ENCODE assay signal across 25 cellular contexts in genomic region chr9:93967020-93967803, GRCh38. TPM values are rescaled to one million over a fixed set of nuclear protein-coding genes. Genes with fewer than 3 reads are reported as not detected.
A peak's percentile ranks its signal among the peaks of the same experiment; 100 is the strongest.
DNase-seq lines count a peak whose midpoint lies in the region; FAIRE-seq and TF ChIP-seq lines count a peak whose summit lies in the region.
"Had no signal": no experiment of that assay in that cellular context is flagged by ENCODE, and none has a peak within 500 bp of the region (broad histone marks: within the 10 kb centered on the region; RNA-seq: fewer than 3 reads in every experiment).

No MANE protein-coding gene starts in this region.

- H2BK5ac ChIP-seq in H1 (ENCODE audit: low read depth, low read length): no peak overlapping the region

- H2BK12ac ChIP-seq in H1 (ENCODE audit: low read depth, low read length): peak overlapping the region; percentile 33; the same call in 1 of the 2 replicates

- H2BK120ac ChIP-seq in H1 (replicated peaks; ENCODE audit: low read depth, low read length): no peak overlapping the region

- no peak overlapping the region for H2AK5ac ChIP-seq in H1 (ENCODE audit: low read depth, low read length)

- H3K27me3 ChIP-seq in H1 (replicated peaks in 1 of 4; ENCODE audit: control insufficient read depth in 3 of 4, extremely low read depth in 1 of 4, insufficient read depth in 3 of 4, low read length in 3 of 4): peaks cover 0 to 7% (median 4%) of the 10 kb centered on the region in 4 experiments; a peak in 5 of 7 replicates
- no peaks in the 10 kb centered on the region for H3K27me3 ChIP-seq in osteoblast (ENCODE audit: insufficient read depth, low read length)
- H3K27me3 ChIP-seq in Caco-2 (replicated peaks; ENCODE audit: control insufficient read depth, insufficient read depth, low read length): no peaks in the 10 kb centered on the region
- H3K27me3 ChIP-seq: BE2C, MG63, SJSA1 had no signal

- no peak overlapping the region for H3K23ac ChIP-seq in H1 (ENCODE audit: insufficient read length)

- no peaks in the 10 kb centered on the region for H3K36me3 Mint-ChIP-seq in Caco-2 (ENCODE audit: insufficient read depth, unreplicated experiment)
- H3K36me3 Mint-ChIP-seq: CD4-positive, alpha-beta memory T cell had no signal

- no peaks in the 10 kb centered on the region for H3K79me1 ChIP-seq in H1 (ENCODE audit: low read depth, low read length)

- H3K27ac Mint-ChIP-seq in Caco-2 (ENCODE audit: unreplicated experiment): no peak overlapping the region
- H3K27ac Mint-ChIP-seq: CD4-positive, alpha-beta memory T cell had no signal

- H3K56ac ChIP-seq in H1 (replicated peaks; ENCODE audit: insufficient read length, low read depth, low read length): no peak overlapping the region

- H2BK20ac ChIP-seq in H1 (ENCODE audit: low read length): no peak overlapping the region

- H3K4me2 ChIP-seq in H1 (ENCODE audit: insufficient read depth in 1 of 2, low read depth in 2 of 2, low read length in 2 of 2) (no peak overlapping the region), osteoblast (ENCODE audit: insufficient read depth, low read length) (no peak overlapping the region)

- BruUV-seq in Caco-2 (replicated peaks; lab: Mats Ljungman, UMichigan): no TSS peak

- H2BK15ac ChIP-seq in H1 (ENCODE audit: low read length): no peak overlapping the region

- no peaks in the 10 kb centered on the region for H3K4me1 ChIP-seq in H1 (replicated peaks in 1 of 4; ENCODE audit: control insufficient read depth in 3 of 4, insufficient read depth in 4 of 4, low read length in 3 of 4)
- peaks cover 7% of the 10 kb centered on the region for H3K4me1 ChIP-seq in osteoblast (ENCODE audit: insufficient read depth, low read length)
- H3K4me1 ChIP-seq in Caco-2: no peaks in the 10 kb centered on the region
- H3K4me1 ChIP-seq: BE2C had no signal

- intact Hi-C loops in Caco-2 (cut with micrococcal nuclease; ENCODE audit: unreplicated experiment): no loop called here

- peak; percentile 21 for DNase-seq in NCI-H2196 (lab: John Stamatoyannopoulos, UW; ENCODE audit: unreplicated experiment)
- no peak for DNase-seq in NCI-H2196 treated with DMSO at 0.1 percent for 48 hours (lab: John Stamatoyannopoulos, UW; ENCODE audit: unreplicated experiment)
- DNase-seq in GM12891 (ENCODE audit: insufficient read length, low spot score): peak; percentile 5
- no peak for DNase-seq in H1 (ENCODE audit: low read depth in 1 of 2, low spot score in 2 of 2)
- peak; percentile 63 for DNase-seq in osteoblast (ENCODE audit: insufficient read length, low spot score, missing footprints)
- DNase-seq in Caco-2: no peak
- no peak for DNase-seq in C1 segment of cervical spinal cord (lab: John Stamatoyannopoulos, UW)
- DNase-seq in SW 1271 (lab: John Stamatoyannopoulos, UW): no peak
- DNase-seq: BE2C; CD4-positive, alpha-beta memory T cell; GOT3; Karpas-422; MG63; NCI-H1092; NCI-H146; NCI-H2107; NCI-H446; NCI-H69; OCI-M1; RPMI8226 had no signal

- TF ChIP-seq POLR2A in GM12891 (IDR thresholded peaks at IDR 0.05; ENCODE audit: low read depth, low read length): no peak
- no peak for TF ChIP-seq POLR2A in H1 (IDR thresholded peaks at IDR 0.05; ENCODE audit: control extremely low read depth in 1 of 2, low read depth in 2 of 2, low read length in 2 of 2)

- H3K27ac ChIP-seq in H1 (ENCODE audit: low read depth, low read length) (no peak overlapping the region), osteoblast (ENCODE audit: low read depth, low read length) (no peak overlapping the region)
- H3K27ac ChIP-seq: 22Rv1, SJSA1 had no signal

- no peak overlapping the region for H3K9ac ChIP-seq in H1 (replicated peaks in 1 of 4; ENCODE audit: extremely low read depth in 1 of 4, low read depth in 3 of 4, low read length in 3 of 4)

- H3K27me3 Mint-ChIP-seq in Caco-2 (ENCODE audit: insufficient read depth, unreplicated experiment): no peaks in the 10 kb centered on the region

- H3K4me3 ChIP-seq in H1 (ENCODE audit: extremely low read depth in 1 of 4, insufficient read depth in 2 of 4, low read depth in 3 of 4, low read length in 4 of 4) (no peak overlapping the region), osteoblast (ENCODE audit: insufficient read depth, low read length) (no peak overlapping the region), Caco-2 (ENCODE audit: low read depth, low read length) (no peak overlapping the region)
- H3K4me3 ChIP-seq: GM12878, MG63, SJSA1 had no signal

- H3K18ac ChIP-seq in H1 (ENCODE audit: extremely low read depth, low read length): no peak overlapping the region

- H4K20me1 ChIP-seq in H1 (replicated peaks in 1 of 2; ENCODE audit: control insufficient read depth in 1 of 2, insufficient read depth in 2 of 2, low read length in 2 of 2): no peaks in the 10 kb centered on the region
- H4K20me1 ChIP-seq in osteoblast (ENCODE audit: insufficient read depth, low read length): no peaks in the 10 kb centered on the region

- H2AFZ ChIP-seq in H1 (ENCODE audit: low read length): no peak overlapping the region
- H2AFZ ChIP-seq in osteoblast (ENCODE audit: low read length): no peak overlapping the region

- no peak overlapping the region for H3K14ac ChIP-seq in H1 (ENCODE audit: insufficient read length)

- FAIRE-seq in GM12891 (lab: Jason Lieb, UNC) (no peak), H1 (lab: Jason Lieb, UNC) (no peak)
- FAIRE-seq: GM12878 had no signal

- H4K91ac ChIP-seq in H1 (replicated peaks; ENCODE audit: insufficient read length, low read length): no peak overlapping the region

- H3K36me3 ChIP-seq in H1 (ENCODE audit: control insufficient read depth in 2 of 4, insufficient read depth in 4 of 4, low read length in 3 of 4) (no peaks in the 10 kb centered on the region), osteoblast (ENCODE audit: insufficient read depth, low read length) (no peaks in the 10 kb centered on the region), Caco-2 (ENCODE audit: control insufficient read depth, insufficient read depth, low read length) (no peaks in the 10 kb centered on the region)
- H3K36me3 ChIP-seq: BE2C, MG63, SJSA1 had no signal

- CTCF ChIA-PET in H1 (lab: Charles Lee; ENCODE audit: partially characterized antibody) (interaction anchor here (0.9 to 11.8 kb wide), 10 partner anchors 10 to 774 kb away, joined by 3 to 146 read pairs (median 10); no protein-coding TSS in a partner anchor), Caco-2 (lab: Charles Lee) (no interaction called here)

- no peak for TF ChIP-seq RAD21 in H1 (IDR thresholded peaks at IDR 0.05 in 1 of 2, conservative IDR thresholded peaks at IDR 0.05 in 1 of 2; ENCODE audit: low read depth in 2 of 2, low read length in 2 of 2)

- TF ChIP-seq CTCF in H1 (IDR thresholded peaks at IDR 0.05; ENCODE audit: control extremely low read depth in 1 of 3, insufficient read depth in 1 of 3, low read depth in 1 of 3, low read length in 3 of 3) (no peak), osteoblast (IDR thresholded peaks at IDR 0.05; ENCODE audit: extremely low read depth, low read depth, low read length) (no peak), Caco-2 (IDR thresholded peaks at IDR 0.05; ENCODE audit: insufficient read depth in 1 of 2, low read depth in 1 of 2, low read length in 1 of 2, severe bottlenecking in 1 of 2, unreplicated experiment in 1 of 2) (no peak)

- POLR2A ChIA-PET in H1 (lab: Charles Lee; ENCODE audit: partially characterized antibody) (no interaction called here), Caco-2 (lab: Charles Lee) (no interaction called here)

- H3K4me1 Mint-ChIP-seq in Caco-2 (ENCODE audit: low read depth, unreplicated experiment): no peaks in the 10 kb centered on the region

- H3K9me3 ChIP-seq in H1 (ENCODE audit: insufficient read depth in 2 of 2, low read depth in 1 of 2, low read length in 1 of 2) (peaks cover 4 to 5% of the 10 kb centered on the region in 2 experiments; a peak in 1 of 4 replicates), osteoblast (ENCODE audit: low read depth, low read length) (no peaks in the 10 kb centered on the region), Caco-2 (no peaks in the 10 kb centered on the region)
- H3K9me3 ChIP-seq: BE2C, MG63, SJSA1 had no signal

- no peaks in the 10 kb centered on the region for H3K9me3 Mint-ChIP-seq in Caco-2 (ENCODE audit: unreplicated experiment)

- H3K4ac ChIP-seq in H1 (replicated peaks; ENCODE audit: insufficient read length, low read depth, low read length): no peak overlapping the region

- TF ChIP-seq EP300 in H1 (IDR thresholded peaks at IDR 0.05; ENCODE audit: borderline replicate concordance in 1 of 2, low read depth in 2 of 2, low read length in 2 of 2): no peak

- H3K23me2 ChIP-seq in H1 (ENCODE audit: low read depth, low read length): no peaks in the 10 kb centered on the region; the same call in 1 of the 2 replicates

- 93% methylated on average over 11 of the region's 13 CpGs; no CpG with 5 or more reads in 1 of the 2 experiments for WGBS in H1 (ENCODE audit: extremely low coverage in 1 of 2, insufficient coverage in 1 of 2, insufficient read length in 1 of 2, insufficient replicate concordance in 2 of 2, low coverage in 1 of 2, low lambda C conversion rate in 2 of 2, missing lambda C conversion rate in 1 of 2), 2 experiments

- H4K8ac ChIP-seq in H1 (ENCODE audit: extremely low read depth, insufficient read depth, low read length): no peak overlapping the region

- H3K4me3 Mint-ChIP-seq in Caco-2 (ENCODE audit: unreplicated experiment): no peak overlapping the region
- H3K4me3 Mint-ChIP-seq: CD4-positive, alpha-beta memory T cell had no signal

- H3K79me2 ChIP-seq in H1 (ENCODE audit: control insufficient read depth in 1 of 2, insufficient read depth in 2 of 2, low read length in 2 of 2) (no peaks in the 10 kb centered on the region), osteoblast (ENCODE audit: insufficient read depth, low read length) (no peaks in the 10 kb centered on the region)

- no peak overlapping the region for H4K5ac ChIP-seq in H1 (ENCODE audit: insufficient read length, low read depth, low read length)

TF ChIP-seq in GM12891, 5 proteins besides CTCF, POLR2A, EP300 and RAD21 (continues in another document):
- TF ChIP-seq PAX5 (IDR thresholded peaks at IDR 0.05; ENCODE audit: insufficient read depth, low read length, severe bottlenecking) (no peak), POLR2AphosphoS5 (IDR thresholded peaks at IDR 0.05; ENCODE audit: low read depth, low read length) (no peak)

TF ChIP-seq in H1, 55 proteins besides CTCF, POLR2A, EP300 and RAD21 (continues in another document):
- no peak for TF ChIP-seq KDM1A (IDR thresholded peaks at IDR 0.05; ENCODE audit: borderline replicate concordance, low read length)

RNA-seq across cellular contexts. Expression of gene BARX1, which starts 12.1 kb away (rescaled TPM):
- polyA plus RNA-seq in GM12891 (2012; ENCODE audit: low read depth, missing spikeins): not detected
- total RNA-seq in H1 (2021; fragmentation: NEBNext Ultra II Directional; extraction: Animal tissue kit (Norgen Biotek cat#: 25700)): 2.1 and 2.6 TPM in 2 replicates
- polyA plus RNA-seq in H1 (2011; rRNA removed): 0.79 and 1.3 TPM in 2 replicates
- polyA plus RNA-seq in H1 (2011; cell fraction: cytosol; rRNA removed): 1.00 TPM
- 1.4 TPM for polyA plus RNA-seq in H1 (2011; cell fraction: nucleus; rRNA removed)
- 0.68 to 0.87 TPM (median 0.76 TPM) in 4 replicates for polyA plus RNA-seq in H1 (2012, experiment 1 of 2)
- 0.92 TPM for polyA plus RNA-seq in H1 (2012, experiment 2 of 2)
- polyA plus RNA-seq in H1 (2013, experiment 1 of 2): 2.3 TPM
- polyA plus RNA-seq in H1 (2013, experiment 2 of 2): 2.3 TPM
- polyA minus RNA-seq in H1 (2011; rRNA and poly(A)+ RNA removed): 0.22 TPM in 1 of 2 replicates, not detected in the other
- not detected for polyA minus RNA-seq in H1 (2011; cell fraction: cytosol; rRNA and poly(A)+ RNA removed)
- not detected for polyA minus RNA-seq in H1 (2011; cell fraction: nucleus; rRNA and poly(A)+ RNA removed)
- total RNA-seq in osteoblast: 8.5 and 15.6 TPM in 2 replicates
- not detected in 2 replicates for total RNA-seq in Caco-2 (2022)
- total RNA-seq: CD4-positive, alpha-beta memory T cell; GM12878; HT-29; SJSA1 had no signal
- polyA plus RNA-seq: AG04450; CD4-positive, alpha-beta memory T cell; GM12878 had no signal

Comparison
In these comparisons a context has a peak if more than half of its experiments do, and no peak if none do; other contexts are left out.
1. DNase-seq: peak in NCI-H2196 (single experiment), GM12891 (single experiment) and osteoblast (single experiment); none in NCI-H2196 treated with DMSO at 0.1 percent for 48 hours (single experiment), H1 (0 of 2), Caco-2 (0 of 2), C1 segment of cervical spinal cord (0 of 14) and SW 1271 (0 of 2).